14 cellular contexts compared by ENCODE assay signal in genomic region chr9:21336467-21336866, GRCh38. TPM values are rescaled to one million over a fixed set of nuclear protein-coding genes. Genes with fewer than 3 reads are reported as not detected.
A peak's percentile ranks its signal among the peaks of the same experiment; 100 is the strongest.
DNase-seq lines count a peak whose midpoint lies in the region; ATAC-seq and TF ChIP-seq lines count a peak whose summit lies in the region.
"Had no signal": no experiment of that assay in that cellular context is flagged by ENCODE, and none has a peak within 500 bp of the region (broad histone marks: within the 10 kb centered on the region; RNA-seq: fewer than 3 reads in every experiment).

No MANE protein-coding gene starts in this region.

- TF ChIP-seq CTCF in osteoblast (IDR thresholded peaks at IDR 0.05; ENCODE audit: extremely low read depth, low read depth, low read length) (no peak), GM20000 (IDR thresholded peaks at IDR 0.05; ENCODE audit: extremely low read depth, missing control alignments) (no peak), tibial artery (IDR thresholded peaks at IDR 0.05) (no peak)

- H3K9me3 ChIP-seq in osteoblast (ENCODE audit: low read depth, low read length) (no peaks in the 10 kb centered on the region), tibial artery (no peaks in the 10 kb centered on the region)
- H3K9me3 ChIP-seq: spleen had no signal

- H3K4me1 Mint-ChIP-seq in activated CD4-positive, alpha-beta T cell treated with anti-CD3 and anti-CD28 coated beads, Interleukin-2, amount 10 ng/mL, durations not matched to agents 24 days and 14 days = peaks cover 26% of the 10 kb centered on the region
- peaks cover 38% of the 10 kb centered on the region for H3K4me1 Mint-ChIP-seq in activated CD4-positive, alpha-beta T cell treated with anti-CD3 and anti-CD28 coated beads, Interleukin-2, amount 10 ng/mL, durations not matched to agents 7 days and 5 days
- peaks cover 44% of the 10 kb centered on the region for H3K4me1 Mint-ChIP-seq in activated naive CD8-positive, alpha-beta T cell treated with anti-CD3 and anti-CD28 coated beads, Interleukin-2, amount 50 U/mL, for 24 hours

- no peak overlapping the region for H3K4me3 ChIP-seq in osteoblast (ENCODE audit: insufficient read depth, low read length)
- no peak overlapping the region for H3K4me3 ChIP-seq in tibial artery

- H3K27me3 ChIP-seq in osteoblast (ENCODE audit: insufficient read depth, low read length) (peaks cover 13% of the 10 kb centered on the region), tibial artery (no peaks in the 10 kb centered on the region)
- H3K27me3 ChIP-seq: spleen had no signal

- CTCF ChIA-PET in activated CD4-positive, alpha-beta T cell treated with anti-CD3 and anti-CD28 coated beads, Interleukin-2, amount 10 ng/mL, durations not matched to agents 7 days and 5 days (lab: Charles Lee) = interaction anchor here (1.0 kb wide), 1 partner anchor 10 kb away, joined by 4 read pairs; no protein-coding TSS in a partner anchor

- H3K9me3 Mint-ChIP-seq in activated CD4-positive, alpha-beta T cell treated with anti-CD3 and anti-CD28 coated beads, Interleukin-2, amount 10 ng/mL, durations not matched to agents 24 days and 14 days = no peaks in the 10 kb centered on the region
- peaks cover 2% of the 10 kb centered on the region for H3K9me3 Mint-ChIP-seq in activated CD4-positive, alpha-beta T cell treated with anti-CD3 and anti-CD28 coated beads, Interleukin-2, amount 10 ng/mL, durations not matched to agents 7 days and 5 days
- H3K9me3 Mint-ChIP-seq in activated naive CD8-positive, alpha-beta T cell treated with anti-CD3 and anti-CD28 coated beads, Interleukin-2, amount 50 U/mL, for 24 hours = no peaks in the 10 kb centered on the region
- H3K9me3 Mint-ChIP-seq: dendritic cell treated with granulocyte-macrophage colony-stimulating factor and Interleukin-4, amounts not matched to agents 40 ng/mL and 50 ng/mL, for 4 days had no signal

- peaks cover 40% of the 10 kb centered on the region for H3K79me2 ChIP-seq in osteoblast (ENCODE audit: insufficient read depth, low read length)

- intact Hi-C loops in activated CD4-positive, alpha-beta T cell treated with anti-CD3 and anti-CD28 coated beads, Interleukin-2, amount 10 ng/mL, durations not matched to agents 24 days and 14 days (cut with micrococcal nuclease) = loop anchor here (5.0 to 10.0 kb wide), 2 partner anchors 218 to 466 kb away; partner anchors contain the start of gene MTAP
- intact Hi-C loops in tibial artery (cut with DNase I; ENCODE audit: low total_unique reads) = loop anchor here (10.0 kb wide), 1 partner anchor 668 kb away; the partner anchor contains the start of gene CDKN2B

- DNase-seq in activated CD4-positive, alpha-beta T cell treated with anti-CD3 and anti-CD28 coated beads, Interleukin-2, amount 10 ng/mL, durations not matched to agents 24 days and 14 days = no peak
- no peak for DNase-seq in activated CD4-positive, alpha-beta T cell treated with anti-CD3 and anti-CD28 coated beads, Interleukin-2, amount 10 ng/mL, durations not matched to agents 7 days and 5 days
- DNase-seq in LHCN-M2 (ENCODE audit: low read depth) (peak; percentile 26), osteoblast (ENCODE audit: insufficient read length, low spot score, missing footprints) (no peak), GM20000 (ENCODE audit: low spot score) (no peak), tibial artery (no peak)
- DNase-seq in activated naive CD8-positive, alpha-beta T cell treated with anti-CD3 and anti-CD28 coated beads, Interleukin-2, amount 50 U/mL, for 24 hours = no peak
- no peak for DNase-seq in activated CD4-positive, alpha-beta T cell treated with anti-CD3 and anti-CD28 coated beads, Interleukin-2, amount 50 U/mL, for 1 hour
- DNase-seq: foreskin melanocyte, MM.1S, NCI-H510A treated with DMSO at 0.1 percent for 48 hours, spleen had no signal

- H3K27ac ChIP-seq in osteoblast (ENCODE audit: low read depth, low read length) (no peak overlapping the region), tibial artery (no peak overlapping the region)

- POLR2A ChIA-PET in activated CD4-positive, alpha-beta T cell treated with anti-CD3 and anti-CD28 coated beads, Interleukin-2, amount 10 ng/mL, durations not matched to agents 7 days and 5 days (lab: Charles Lee) = no interaction called here

- no peak overlapping the region for H3K4me2 ChIP-seq in osteoblast (ENCODE audit: insufficient read depth, low read length)

- H3K27me3 Mint-ChIP-seq in activated CD4-positive, alpha-beta T cell treated with anti-CD3 and anti-CD28 coated beads, Interleukin-2, amount 10 ng/mL, durations not matched to agents 24 days and 14 days = peaks cover 20% of the 10 kb centered on the region
- peaks cover 15% of the 10 kb centered on the region for H3K27me3 Mint-ChIP-seq in activated CD4-positive, alpha-beta T cell treated with anti-CD3 and anti-CD28 coated beads, Interleukin-2, amount 10 ng/mL, durations not matched to agents 7 days and 5 days
- peaks cover 4% of the 10 kb centered on the region for H3K27me3 Mint-ChIP-seq in activated naive CD8-positive, alpha-beta T cell treated with anti-CD3 and anti-CD28 coated beads, Interleukin-2, amount 50 U/mL, for 24 hours

- H3K27ac Mint-ChIP-seq in activated CD4-positive, alpha-beta T cell treated with anti-CD3 and anti-CD28 coated beads, Interleukin-2, amount 10 ng/mL, durations not matched to agents 24 days and 14 days = no peak overlapping the region
- no peak overlapping the region for H3K27ac Mint-ChIP-seq in activated CD4-positive, alpha-beta T cell treated with anti-CD3 and anti-CD28 coated beads, Interleukin-2, amount 10 ng/mL, durations not matched to agents 7 days and 5 days
- no peak overlapping the region for H3K27ac Mint-ChIP-seq in activated naive CD8-positive, alpha-beta T cell treated with anti-CD3 and anti-CD28 coated beads, Interleukin-2, amount 50 U/mL, for 24 hours
- H3K27ac Mint-ChIP-seq: dendritic cell treated with granulocyte-macrophage colony-stimulating factor and Interleukin-4, amounts not matched to agents 40 ng/mL and 50 ng/mL, for 4 days had no signal

- peak overlapping the region; percentile 41 for H3K4me3 Mint-ChIP-seq in activated CD4-positive, alpha-beta T cell treated with anti-CD3 and anti-CD28 coated beads, Interleukin-2, amount 10 ng/mL, durations not matched to agents 24 days and 14 days
- H3K4me3 Mint-ChIP-seq in activated CD4-positive, alpha-beta T cell treated with anti-CD3 and anti-CD28 coated beads, Interleukin-2, amount 10 ng/mL, durations not matched to agents 7 days and 5 days = no peak overlapping the region
- H3K4me3 Mint-ChIP-seq in activated naive CD8-positive, alpha-beta T cell treated with anti-CD3 and anti-CD28 coated beads, Interleukin-2, amount 50 U/mL, for 24 hours = peak overlapping the region; percentile 94
- H3K4me3 Mint-ChIP-seq: dendritic cell treated with granulocyte-macrophage colony-stimulating factor and Interleukin-4, amounts not matched to agents 40 ng/mL and 50 ng/mL, for 4 days had no signal

- H3K36me3 Mint-ChIP-seq in activated CD4-positive, alpha-beta T cell treated with anti-CD3 and anti-CD28 coated beads, Interleukin-2, amount 10 ng/mL, durations not matched to agents 24 days and 14 days (ENCODE audit: low read depth) = peaks cover 27% of the 10 kb centered on the region
- H3K36me3 Mint-ChIP-seq in activated CD4-positive, alpha-beta T cell treated with anti-CD3 and anti-CD28 coated beads, Interleukin-2, amount 10 ng/mL, durations not matched to agents 7 days and 5 days (ENCODE audit: low read depth) = peaks cover 27% of the 10 kb centered on the region
- peaks cover 26% of the 10 kb centered on the region for H3K36me3 Mint-ChIP-seq in activated naive CD8-positive, alpha-beta T cell treated with anti-CD3 and anti-CD28 coated beads, Interleukin-2, amount 50 U/mL, for 24 hours (ENCODE audit: low read depth)

- peak overlapping the region; percentile 57 for H2AFZ ChIP-seq in osteoblast (ENCODE audit: low read length)

- H3K4me1 ChIP-seq in osteoblast (ENCODE audit: insufficient read depth, low read length) (peaks cover 32% of the 10 kb centered on the region), tibial artery (peaks cover 0 to 33% (median 27%) of the 10 kb centered on the region in 4 donors)

- ATAC-seq in activated naive CD8-positive, alpha-beta T cell treated with anti-CD3 and anti-CD28 coated beads, Interleukin-2, amount 50 U/mL, for 24 hours = no peak
- ATAC-seq: activated CD4-positive, CD25-positive, alpha-beta regulatory T cell treated with anti-CD3 and anti-CD28 coated beads, Interleukin-2, amount 50 U/mL, for 24 hours had no signal

- peaks cover 27% of the 10 kb centered on the region for H4K20me1 ChIP-seq in osteoblast (ENCODE audit: insufficient read depth, low read length)

- H3K36me3 ChIP-seq in osteoblast (ENCODE audit: insufficient read depth, low read length) (peaks cover 16% of the 10 kb centered on the region), tibial artery (no peaks in the 10 kb centered on the region)

RNA-seq across cellular contexts. Expression of gene KLHL9, which starts 1.3 kb away (rescaled TPM):
- 14.8 and 15.0 TPM in 2 replicates for total RNA-seq in activated CD4-positive, alpha-beta T cell treated with anti-CD3 and anti-CD28 coated beads, Interleukin-2, amount 10 ng/mL, durations not matched to agents 24 days and 14 days
- total RNA-seq in activated CD4-positive, alpha-beta T cell treated with anti-CD3 and anti-CD28 coated beads, Interleukin-2, amount 10 ng/mL, durations not matched to agents 7 days and 5 days = 10 to 100 TPM; 20.9 to 21.8 TPM
- total RNA-seq in LHCN-M2 (2014; rRNA removed) = 35.5 and 39.4 TPM in 2 replicates
- polyA plus RNA-seq in LHCN-M2 (2012) = 12.0 TPM
- total RNA-seq in osteoblast = 35.9 and 38.4 TPM in 2 replicates

RNA-seq across cellular contexts. Expression of gene IFNA6, which starts 14.2 kb away (rescaled TPM):
- not detected in 2 replicates for total RNA-seq in activated CD4-positive, alpha-beta T cell treated with anti-CD3 and anti-CD28 coated beads, Interleukin-2, amount 10 ng/mL, durations not matched to agents 24 days and 14 days
- total RNA-seq in activated CD4-positive, alpha-beta T cell treated with anti-CD3 and anti-CD28 coated beads, Interleukin-2, amount 10 ng/mL, durations not matched to agents 7 days and 5 days = not detected
- not detected in 2 replicates for total RNA-seq in LHCN-M2 (2014; rRNA removed)
- polyA plus RNA-seq in LHCN-M2 (2012) = not detected
- not detected in 2 replicates for total RNA-seq in osteoblast
- polyA plus RNA-seq: spleen had no signal

RNA-seq across cellular contexts. Expression of gene IFNA5, which starts 31.4 kb away (rescaled TPM):
- not detected in 2 replicates for total RNA-seq in activated CD4-positive, alpha-beta T cell treated with anti-CD3 and anti-CD28 coated beads, Interleukin-2, amount 10 ng/mL, durations not matched to agents 24 days and 14 days
- total RNA-seq in activated CD4-positive, alpha-beta T cell treated with anti-CD3 and anti-CD28 coated beads, Interleukin-2, amount 10 ng/mL, durations not matched to agents 7 days and 5 days = not detected
- total RNA-seq in LHCN-M2 (2014; rRNA removed) (not detected in 2 replicates), osteoblast (not detected in 2 replicates)
- polyA plus RNA-seq in LHCN-M2 (2012) = not detected
- polyA plus RNA-seq: spleen had no signal

RNA-seq across cellular contexts. Expression of gene IFNA13, which starts 31.4 kb away (rescaled TPM):
- not detected in 2 replicates for total RNA-seq in activated CD4-positive, alpha-beta T cell treated with anti-CD3 and anti-CD28 coated beads, Interleukin-2, amount 10 ng/mL, durations not matched to agents 24 days and 14 days
- total RNA-seq in activated CD4-positive, alpha-beta T cell treated with anti-CD3 and anti-CD28 coated beads, Interleukin-2, amount 10 ng/mL, durations not matched to agents 7 days and 5 days = not detected
- total RNA-seq in LHCN-M2 (2014; rRNA removed) (not detected in 2 replicates), osteoblast (not detected in 2 replicates)
- polyA plus RNA-seq in LHCN-M2 (2012) = not detected

RNA-seq across cellular contexts. Expression of gene IFNA2, which starts 48.7 kb away (rescaled TPM):
- not detected in 2 replicates for total RNA-seq in activated CD4-positive, alpha-beta T cell treated with anti-CD3 and anti-CD28 coated beads, Interleukin-2, amount 10 ng/mL, durations not matched to agents 24 days and 14 days
- total RNA-seq in activated CD4-positive, alpha-beta T cell treated with anti-CD3 and anti-CD28 coated beads, Interleukin-2, amount 10 ng/mL, durations not matched to agents 7 days and 5 days = not detected
- not detected in 2 replicates for total RNA-seq in LHCN-M2 (2014; rRNA removed)
- polyA plus RNA-seq in LHCN-M2 (2012) = not detected
- total RNA-seq in osteoblast = not detected in 2 replicates
- polyA plus RNA-seq: spleen had no signal
